In genomic region chr3:9500108-9501050, GRCh38 we compare ENCODE assay signal across 9 cellular contexts. TPM values are rescaled to one million over a fixed set of nuclear protein-coding genes. Genes with fewer than 3 reads are reported as not detected.
A peak's percentile ranks its signal among the peaks of the same experiment; 100 is the strongest.
DNase-seq lines count a peak whose midpoint lies in the region; ATAC-seq, FAIRE-seq and TF ChIP-seq lines count a peak whose summit lies in the region.
"Had no signal": no experiment of that assay in that cellular context is flagged by ENCODE, and none has a peak within 500 bp of the region (broad histone marks: within the 10 kb centered on the region; RNA-seq: fewer than 3 reads in every experiment).

No MANE protein-coding gene starts in this region.

- FAIRE-seq in GM12891 (lab: Jason Lieb, UNC) = peak; percentile 82

- DNase-seq in GM12891 (ENCODE audit: insufficient read length, low spot score) (peak; percentile 84), HuH-7.5 (ENCODE audit: low spot score) (peak; percentile 94), left lobe of liver (ENCODE audit: low spot score) (no peak), NCI-H2171 (lab: John Stamatoyannopoulos, UW) (no peak)
- peak; percentile 36 to 47 for DNase-seq in central memory CD8-positive, alpha-beta T cell (ENCODE audit: low spot score in 2 of 2)
- peak; percentile 32 for DNase-seq in stimulated activated CD8-positive, alpha-beta memory T cell treated with anti-CD3 and anti-CD28 coated beads, Interleukin-12 subunit alpha, Interleukin-12 subunit beta, amount 100 ng/mL, for 24 hours (ENCODE audit: extremely low read depth)

- peaks cover 4% of the 10 kb centered on the region for H3K36me3 Mint-ChIP-seq in central memory CD8-positive, alpha-beta T cell (ENCODE audit: insufficient read depth)

- H3K27me3 Mint-ChIP-seq in central memory CD8-positive, alpha-beta T cell = peaks cover 36% of the 10 kb centered on the region

- no peak overlapping the region for H3K4me3 Mint-ChIP-seq in central memory CD8-positive, alpha-beta T cell

- no peak overlapping the region for H3K27ac Mint-ChIP-seq in central memory CD8-positive, alpha-beta T cell (ENCODE audit: low read depth)

- no peak for TF ChIP-seq POLR2A in GM12891 (IDR thresholded peaks at IDR 0.05; ENCODE audit: low read depth, low read length)

- H3K4me3 ChIP-seq in WI38 (ENCODE audit: low read depth, low read length) = no peak overlapping the region

- peak; percentile 78 for TF ChIP-seq CTCF in WI38 (IDR thresholded peaks at IDR 0.05; ENCODE audit: low read depth, low read length)

- H3K4me1 Mint-ChIP-seq in central memory CD8-positive, alpha-beta T cell = peaks cover 7% of the 10 kb centered on the region

- no peaks in the 10 kb centered on the region for H3K9me3 Mint-ChIP-seq in central memory CD8-positive, alpha-beta T cell

- ATAC-seq in central memory CD8-positive, alpha-beta T cell (replicated peaks; ENCODE audit: extremely low read depth, poor library complexity, severe bottlenecking) = peak; percentile 55
- ATAC-seq in left lobe of liver (peak; percentile 59), HG03108 (IDR thresholded peaks at IDR 0.05; ENCODE audit: unreplicated experiment) (no peak)

TF ChIP-seq in GM12891, 5 proteins besides CTCF, POLR2A, EP300 and RAD21:
- TF ChIP-seq SPI1 (IDR thresholded peaks at IDR 0.05; ENCODE audit: low read depth, low read length) (no peak), PAX5 (IDR thresholded peaks at IDR 0.05; ENCODE audit: insufficient read depth, low read length, severe bottlenecking) (no peak), POU2F2 (IDR thresholded peaks at IDR 0.05; ENCODE audit: low read depth, low read length) (no peak), POLR2AphosphoS5 (IDR thresholded peaks at IDR 0.05; ENCODE audit: low read depth, low read length) (no peak)

RNA-seq across cellular contexts. Expression of gene LHFPL4, which starts 53.2 kb away (rescaled TPM):
- 0.04 TPM for polyA plus RNA-seq in GM12891 (2012; ENCODE audit: low read depth, missing spikeins)
- 0.28 TPM for total RNA-seq in left lobe of liver
- total RNA-seq: glomerular endothelial cell had no signal

Comparison
In these comparisons a context has a peak if more than half of its experiments do, and no peak if none do; other contexts are left out.
1. DNase-seq: peak in GM12891 (single experiment), HuH-7.5 (single experiment), central memory CD8-positive, alpha-beta T cell (2 of 2) and stimulated activated CD8-positive, alpha-beta memory T cell treated with anti-CD3 and anti-CD28 coated beads, Interleukin-12 subunit alpha, Interleukin-12 subunit beta, amount 100 ng/mL, for 24 hours (single experiment); none in left lobe of liver (single experiment) and NCI-H2171 (single experiment).